ENCODE assay signal across 23 cellular contexts in genomic region chr1:182207300-182207699, GRCh38.
DNase-seq lines count a peak whose midpoint lies in the region; ATAC-seq and TF ChIP-seq lines count a peak whose summit lies in the region.
"Had no signal": no experiment of that assay in that cellular context is flagged by ENCODE, and none has a peak within 500 bp of the region (broad histone marks: within the 10 kb centered on the region; RNA-seq: fewer than 3 reads in every experiment).

No MANE protein-coding gene starts in this region.

- WGBS in neuronal stem cell (ENCODE audit: extremely low coverage in 2 of 2, insufficient read length in 2 of 2, insufficient replicate concordance in 1 of 2), 2 donors: no CpG with 5 or more reads among the region's 4 CpGs
- 69 to 70% methylated on average over 4 of the region's 4 CpGs for WGBS in thyroid gland, 2 donors

- H2AFZ ChIP-seq in neuronal stem cell (ENCODE audit: low read length): peak overlapping the region; percentile 73

- H3K4me2 ChIP-seq in neuronal stem cell (ENCODE audit: insufficient read depth, low read length, poor library complexity, severe bottlenecking): no peak overlapping the region
- H3K4me2 ChIP-seq: SK-N-SH had no signal

- intact Hi-C loops in Right ventricle myocardium superior (cut with DNase I) (no loop called here), thyroid gland (cut with DNase I) (no loop called here), posterior cingulate gyrus (cut with DNase I) (no loop called here)

- H3K36me3 ChIP-seq in neuronal stem cell (replicated peaks in 1 of 2; ENCODE audit: control insufficient read depth in 2 of 2, insufficient read depth in 2 of 2, low read length in 2 of 2): no peaks in the 10 kb centered on the region
- no peaks in the 10 kb centered on the region for H3K36me3 ChIP-seq in thyroid gland
- H3K36me3 ChIP-seq in HAP-1 (replicated peaks): no peaks in the 10 kb centered on the region
- H3K36me3 ChIP-seq: BLaER1 treated with 17β-estradiol and CSF1 and Interleukin-3, amounts not matched to agents 10 nM and 100 nM had no signal

- peak; percentile 19 for ATAC-seq in Right ventricle myocardium superior (ENCODE audit: poor library complexity)
- ATAC-seq: HCT116, WTC11 had no signal

- peak overlapping the region; percentile 5 for H3K27ac ChIP-seq in angular gyrus (ENCODE audit: low read depth, low read length)
- H3K27ac ChIP-seq in neuronal stem cell (replicated peaks; ENCODE audit: low read length): no peak overlapping the region
- H3K27ac ChIP-seq in thyroid gland: peak overlapping the region in 2 of 3 donors; percentile 50 to 64
- H3K27ac ChIP-seq: BLaER1 treated with 17β-estradiol and CSF1 and Interleukin-3, amounts not matched to agents 10 nM and 100 nM had no signal

- peak overlapping the region; percentile 69 for H4K91ac ChIP-seq in neuronal stem cell (ENCODE audit: low read depth, low read length, poor library complexity)

- no peak overlapping the region for H2BK12ac ChIP-seq in neuronal stem cell (ENCODE audit: low read length)

- no peak overlapping the region for H3K23ac ChIP-seq in neuronal stem cell (ENCODE audit: low read depth, low read length, poor library complexity)

- H2BK120ac ChIP-seq in neuronal stem cell (ENCODE audit: low read depth, low read length): no peak overlapping the region

- H4K8ac ChIP-seq in neuronal stem cell (ENCODE audit: low read depth, low read length): no peak overlapping the region

- peak overlapping the region; percentile 55 for H2BK15ac ChIP-seq in neuronal stem cell (ENCODE audit: low read length)

- TF ChIP-seq CTCF in thyroid gland (IDR thresholded peaks at IDR 0.05): no peak

- H3K14ac ChIP-seq in neuronal stem cell (ENCODE audit: low read length): no peak overlapping the region

- no peaks in the 10 kb centered on the region for H3K79me1 ChIP-seq in neuronal stem cell (ENCODE audit: low read depth, low read length)

- no peak overlapping the region for H3K4me3 ChIP-seq in neuronal stem cell (ENCODE audit: low read length in 2 of 2)
- H3K4me3 ChIP-seq in thyroid gland (replicated peaks in 1 of 3): no peak overlapping the region
- no peak overlapping the region for H3K4me3 ChIP-seq in HAP-1
- H3K4me3 ChIP-seq: BLaER1 treated with 17β-estradiol and CSF1 and Interleukin-3, amounts not matched to agents 10 nM and 100 nM had no signal

- peak overlapping the region; percentile 51 for H3K18ac ChIP-seq in neuronal stem cell (ENCODE audit: low read length)

- no peak for DNase-seq in Right ventricle myocardium superior
- DNase-seq in neuronal stem cell (ENCODE audit: low spot score): no peak
- DNase-seq in thyroid gland: no peak
- no peak for DNase-seq in glomerular visceral epithelial cell (ENCODE audit: extremely low spot score)
- DNase-seq in NCI-H2227 (lab: John Stamatoyannopoulos, UW; ENCODE audit: unreplicated experiment): no peak
- no peak for DNase-seq in HAP-1 (ENCODE audit: low spot score in 2 of 2)
- no peak for DNase-seq in posterior cingulate gyrus
- DNase-seq: ACHN; activated CD4-positive, alpha-beta memory T cell treated with anti-CD3 and anti-CD28 coated beads for 36 hours; anterior cingulate cortex; effector CD8-positive, alpha-beta T cell; hippocampal formation; islet precursor cell; naive B cell; NCI-H1048; NCI-H1930; SK-N-SH; stimulated activated CD4-positive, alpha-beta T cell treated with anti-CD3 and anti-CD28 coated beads, Interleukin-4, amount 100 ng/mL, for 24 hours; T-helper 9 cell had no signal

- H2AK5ac ChIP-seq in neuronal stem cell (ENCODE audit: low read depth, low read length): no peak overlapping the region

- H2BK5ac ChIP-seq in neuronal stem cell (ENCODE audit: low read length): no peak overlapping the region

- H3K4ac ChIP-seq in neuronal stem cell (ENCODE audit: low read length): no peak overlapping the region

- H3K4me1 ChIP-seq in neuronal stem cell (ENCODE audit: control insufficient read depth in 2 of 2, insufficient read depth in 1 of 2, low read depth in 1 of 2, low read length in 2 of 2) (peaks cover 11% of the 10 kb centered on the region in 2 donors), thyroid gland (peaks cover 13 to 47% of the 10 kb centered on the region in 2 donors), HAP-1 (no peaks in the 10 kb centered on the region)

- no peak for TF ChIP-seq POLR2A in thyroid gland (IDR thresholded peaks at IDR 0.05)

- H3K9ac ChIP-seq in neuronal stem cell (ENCODE audit: low read depth, low read length, poor library complexity): peak overlapping the region; percentile 6
- H3K9ac ChIP-seq: BLaER1 treated with 17β-estradiol and CSF1 and Interleukin-3, amounts not matched to agents 10 nM and 100 nM; SK-N-SH had no signal

- H3K27me3 ChIP-seq in neuronal stem cell (ENCODE audit: control insufficient read depth in 3 of 3, insufficient read depth in 3 of 3, low read depth in 1 of 3, low read length in 3 of 3): peaks cover 0 to 7% (median 0%) of the 10 kb centered on the region in 3 experiments
- no peaks in the 10 kb centered on the region for H3K27me3 ChIP-seq in thyroid gland
- H3K27me3 ChIP-seq in HAP-1 (ENCODE audit: low read depth): peaks cover 3% of the 10 kb centered on the region; the same call in 1 of the 2 replicates
- H3K27me3 ChIP-seq: BLaER1 treated with 17β-estradiol and CSF1 and Interleukin-3, amounts not matched to agents 10 nM and 100 nM had no signal

- in situ Hi-C loops in HAP-1 (cut with MboI; ENCODE audit: low sequenced_read_pairs): no loop called here

- H3K9me3 ChIP-seq in neuronal stem cell (replicated peaks in 1 of 2; ENCODE audit: control insufficient read depth in 2 of 2, insufficient read depth in 1 of 2, low read depth in 1 of 2, low read length in 2 of 2): no peaks in the 10 kb centered on the region
- H3K9me3 ChIP-seq in thyroid gland: no peaks in the 10 kb centered on the region
- no peaks in the 10 kb centered on the region for H3K9me3 ChIP-seq in HAP-1
- H3K9me3 ChIP-seq: BLaER1 treated with 17β-estradiol and CSF1 and Interleukin-3, amounts not matched to agents 10 nM and 100 nM; SK-N-SH had no signal
